In the genomic region with DNA sequence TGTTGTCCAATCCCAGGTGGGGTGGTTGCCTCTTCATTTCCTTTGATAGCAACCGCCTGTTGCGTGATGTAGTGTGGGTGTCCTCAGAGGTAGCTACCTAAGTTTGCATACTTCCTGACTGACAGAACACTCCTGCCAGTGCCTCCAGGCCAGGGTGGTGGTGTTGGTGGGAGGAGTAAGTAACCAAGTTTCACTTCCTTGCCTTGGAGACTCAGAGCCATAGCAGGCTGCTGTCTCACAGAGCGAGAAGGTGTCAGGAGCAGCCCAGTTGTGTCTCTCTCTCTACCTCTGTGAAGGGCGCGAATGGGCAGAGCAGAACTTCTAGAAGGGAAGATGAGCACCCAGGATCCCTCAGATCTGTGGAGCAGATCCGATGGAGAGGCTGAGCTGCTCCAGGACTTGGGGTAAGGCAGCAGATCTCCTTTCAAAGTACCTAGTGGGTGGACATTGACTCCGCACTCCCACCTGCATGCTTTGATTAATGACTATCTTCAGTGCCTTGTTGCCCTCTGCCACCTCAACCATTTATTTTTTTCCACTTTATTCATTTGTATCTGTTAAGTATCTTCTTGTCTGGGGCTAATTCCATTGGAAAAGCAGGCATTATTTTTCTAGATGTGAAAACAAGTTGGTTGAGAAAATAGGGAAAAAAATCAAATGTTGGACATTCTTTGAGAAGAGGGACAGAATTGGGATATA, we compare ENCODE assay signal across 8 cellular contexts. TPM values are rescaled to one million over a fixed set of nuclear protein-coding genes. Genes with fewer than 3 reads are reported as not detected.
DNase-seq lines count a peak whose midpoint lies in the region; ATAC-seq and TF ChIP-seq lines count a peak whose summit lies in the region.

A gene with protein sequence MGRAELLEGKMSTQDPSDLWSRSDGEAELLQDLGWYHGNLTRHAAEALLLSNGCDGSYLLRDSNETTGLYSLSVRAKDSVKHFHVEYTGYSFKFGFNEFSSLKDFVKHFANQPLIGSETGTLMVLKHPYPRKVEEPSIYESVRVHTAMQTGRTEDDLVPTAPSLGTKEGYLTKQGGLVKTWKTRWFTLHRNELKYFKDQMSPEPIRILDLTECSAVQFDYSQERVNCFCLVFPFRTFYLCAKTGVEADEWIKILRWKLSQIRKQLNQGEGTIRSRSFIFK (plus strand): TSS at position 217 of the 699 bp plus-strand sequence. CDS start 87 bp downstream, at position 304.

- H3K4me3 Mint-ChIP-seq in Calu3 (ENCODE audit: low read depth, unreplicated experiment): peak within 1 kb of the TSS; percentile 73
- peak within 1 kb of the TSS; percentile 90 for H3K4me3 Mint-ChIP-seq in activated CD8-positive, alpha-beta T cell treated with anti-CD3 and anti-CD28 coated beads, Interleukin-2, amount 10 ng/mL, durations not matched to agents 7 days and 5 days

- TF ChIP-seq EP300 in gastroesophageal sphincter (IDR thresholded peaks at IDR 0.05): no peak

- intact Hi-C loops in Calu3 (cut with micrococcal nuclease; ENCODE audit: unreplicated experiment): loop anchor here (2.0 to 10.0 kb wide), 3 partner anchors 68 to 248 kb away; partner anchors contain the start of gene DNAJB14

- peak; percentile 73 for DNase-seq in Calu3
- DNase-seq in Karpas-422: peak; percentile 98
- DNase-seq in activated CD8-positive, alpha-beta T cell treated with anti-CD3 and anti-CD28 coated beads, Interleukin-2, amount 10 ng/mL, durations not matched to agents 7 days and 5 days: peak; percentile 92
- DNase-seq in stimulated activated CD4-positive, alpha-beta T cell treated with anti-CD3 and anti-CD28 coated beads, Interleukin-2, amount 100 ng/mL, for 4 hours (ENCODE audit: low read depth): peak; percentile 68
- DNase-seq in NCI-H1105 (lab: John Stamatoyannopoulos, UW): no peak
- no peak for DNase-seq in HAP-1 (ENCODE audit: low spot score in 2 of 2)

- POLR2A ChIA-PET in activated CD8-positive, alpha-beta T cell treated with anti-CD3 and anti-CD28 coated beads, Interleukin-2, amount 10 ng/mL, durations not matched to agents 7 days and 5 days (lab: Charles Lee): interaction anchor here (0.7 to 2.5 kb wide), 16 partner anchors 8 to 728 kb away, joined by 3 to 24 read pairs (median 4); partner anchors contain the start of genes ADH5, DNAJB14, H2AZ1 and LAMTOR3

- H3K27ac ChIP-seq in Karpas-422 (ENCODE audit: low read length) (peak within 1 kb of the TSS; percentile 90), gastroesophageal sphincter (no peak within 1 kb of the TSS)

- peaks cover 3% of the 10 kb centered on the region for H3K9me3 Mint-ChIP-seq in Calu3 (ENCODE audit: low read depth, unreplicated experiment)
- H3K9me3 Mint-ChIP-seq in activated CD8-positive, alpha-beta T cell treated with anti-CD3 and anti-CD28 coated beads, Interleukin-2, amount 10 ng/mL, durations not matched to agents 7 days and 5 days (ENCODE audit: insufficient read depth): no peaks in the 10 kb centered on the region

- TF ChIP-seq POLR2A in gastroesophageal sphincter (IDR thresholded peaks at IDR 0.05): no peak

- H3K4me1 Mint-ChIP-seq in Calu3 (ENCODE audit: low read depth, unreplicated experiment): peaks cover 18% of the 10 kb centered on the region
- peaks cover 65% of the 10 kb centered on the region for H3K4me1 Mint-ChIP-seq in activated CD8-positive, alpha-beta T cell treated with anti-CD3 and anti-CD28 coated beads, Interleukin-2, amount 10 ng/mL, durations not matched to agents 7 days and 5 days (ENCODE audit: low read depth)

- H4K20me1 ChIP-seq in Karpas-422 (ENCODE audit: insufficient read depth, low read depth, low read length): no peaks in the 10 kb centered on the region

- peaks cover 50% of the 10 kb centered on the region for H3K79me2 ChIP-seq in Karpas-422 (ENCODE audit: low read length)

- H3K4me2 ChIP-seq in Karpas-422 (ENCODE audit: low read depth, low read length, poor library complexity, severe bottlenecking): peak within 1 kb of the TSS; percentile 99

- CTCF ChIA-PET in Calu3 (lab: Charles Lee): interaction anchor here (0.7 to 1.5 kb wide), 3 partner anchors 8 to 353 kb away, joined by 3 to 6 read pairs (median 4); no protein-coding TSS in a partner anchor
- CTCF ChIA-PET in activated CD8-positive, alpha-beta T cell treated with anti-CD3 and anti-CD28 coated beads, Interleukin-2, amount 10 ng/mL, durations not matched to agents 7 days and 5 days (lab: Charles Lee): interaction anchor here (1.0 to 2.6 kb wide), 7 partner anchors 9 to 256 kb away, joined by 4 to 23 read pairs (median 5); partner anchors contain the start of genes DNAJB14 and TRMT10A

- WGBS in gastroesophageal sphincter (ENCODE audit: low coverage in 1 of 2), 2 donors: 66 to 76% methylated on average over 3 to 4 of the region's 7 CpGs

- H3K36me3 ChIP-seq in Karpas-422 (ENCODE audit: insufficient read depth, low read length) (no peaks in the 10 kb centered on the region), gastroesophageal sphincter (no peaks in the 10 kb centered on the region), HAP-1 (replicated peaks) (no peaks in the 10 kb centered on the region)

- TF ChIP-seq CTCF in Calu3 (IDR thresholded peaks at IDR 0.05; ENCODE audit: unreplicated experiment) (no peak), gastroesophageal sphincter (IDR thresholded peaks at IDR 0.05) (no peak)

- ATAC-seq in GM21515 (IDR thresholded peaks at IDR 0.05; ENCODE audit: unreplicated experiment) (peak; percentile 95), gastroesophageal sphincter (peak; percentile 59)
- ATAC-seq in activated CD8-positive, alpha-beta T cell treated with anti-CD3 and anti-CD28 coated beads, Interleukin-2, amount 10 ng/mL, durations not matched to agents 7 days and 5 days: peak; percentile 98

- peak within 1 kb of the TSS; percentile 45 for H2AFZ ChIP-seq in Karpas-422 (ENCODE audit: low read length)

- peaks cover 14% of the 10 kb centered on the region for H3K36me3 Mint-ChIP-seq in Calu3 (ENCODE audit: insufficient read depth, unreplicated experiment)
- H3K36me3 Mint-ChIP-seq in activated CD8-positive, alpha-beta T cell treated with anti-CD3 and anti-CD28 coated beads, Interleukin-2, amount 10 ng/mL, durations not matched to agents 7 days and 5 days (ENCODE audit: low read depth): peaks cover 16% of the 10 kb centered on the region

- H3K27ac Mint-ChIP-seq in Calu3 (ENCODE audit: unreplicated experiment): peak within 1 kb of the TSS; percentile 65
- peak within 1 kb of the TSS; percentile 96 for H3K27ac Mint-ChIP-seq in activated CD8-positive, alpha-beta T cell treated with anti-CD3 and anti-CD28 coated beads, Interleukin-2, amount 10 ng/mL, durations not matched to agents 7 days and 5 days

- peak within 1 kb of the TSS; percentile 86 for H3K9ac ChIP-seq in Karpas-422 (ENCODE audit: low read length)

- TSS peak; percentile 68 for BruUV-seq in Calu3 (replicated peaks; lab: Mats Ljungman, UMichigan)

- in situ Hi-C loops in HAP-1 (cut with MboI; ENCODE audit: low sequenced_read_pairs): no loop called here

- H3K4me1 ChIP-seq in Karpas-422 (ENCODE audit: low read length): peaks cover 61% of the 10 kb centered on the region
- peaks cover 0 to 4% (median 3%) of the 10 kb centered on the region in 3 donors for H3K4me1 ChIP-seq in gastroesophageal sphincter
- no peaks in the 10 kb centered on the region for H3K4me1 ChIP-seq in HAP-1

- no peaks in the 10 kb centered on the region for H3K9me2 ChIP-seq in Karpas-422 (replicated peaks; ENCODE audit: insufficient read depth, low read length)

- H3K27me3 ChIP-seq in Karpas-422 (ENCODE audit: low read length) (no peaks in the 10 kb centered on the region), gastroesophageal sphincter (no peaks in the 10 kb centered on the region), HAP-1 (ENCODE audit: low read depth) (no peaks in the 10 kb centered on the region; the same call in 1 of the 2 replicates)

- H3K9me3 ChIP-seq in Karpas-422 (ENCODE audit: low read length) (no peaks in the 10 kb centered on the region), gastroesophageal sphincter (no peaks in the 10 kb centered on the region), HAP-1 (no peaks in the 10 kb centered on the region)

- no peaks in the 10 kb centered on the region for H3K27me3 Mint-ChIP-seq in Calu3 (ENCODE audit: unreplicated experiment)
- H3K27me3 Mint-ChIP-seq in activated CD8-positive, alpha-beta T cell treated with anti-CD3 and anti-CD28 coated beads, Interleukin-2, amount 10 ng/mL, durations not matched to agents 7 days and 5 days (ENCODE audit: low read depth): no peaks in the 10 kb centered on the region

- peak within 1 kb of the TSS; percentile 92 for H3K4me3 ChIP-seq in Karpas-422 (ENCODE audit: low read length)
- H3K4me3 ChIP-seq in gastroesophageal sphincter: peak within 1 kb of the TSS in 1 of 2 donors; percentile 21
- H3K4me3 ChIP-seq in HAP-1: no peak within 1 kb of the TSS

RNA-seq across cellular contexts. Expression of the gene that starts here (rescaled TPM):
- 25.9 and 30.6 TPM in 2 replicates for total RNA-seq in Calu3 (2022)
- total RNA-seq in Karpas-422 (2014; rRNA removed; shearing (Covaris generic); ENCODE audit: low replicate concordance): 49.1 and 102 TPM in 2 replicates
- 10 to 100 TPM; 16.7 to 17.5 TPM for total RNA-seq in activated CD8-positive, alpha-beta T cell treated with anti-CD3 and anti-CD28 coated beads, Interleukin-2, amount 10 ng/mL, durations not matched to agents 7 days and 5 days
- 1 to 10 TPM in 3 of 4 donors, under 1 TPM in 1; 0.73 to 6.3 (median 1.8) TPM for total RNA-seq in gastroesophageal sphincter

Comparison
In these comparisons a context has a peak if more than half of its experiments do, and no peak if none do; other contexts are left out.
1. DNase-seq: peak in Calu3 (single experiment), Karpas-422 (single experiment), activated CD8-positive, alpha-beta T cell treated with anti-CD3 and anti-CD28 coated beads, Interleukin-2, amount 10 ng/mL, durations not matched to agents 7 days and 5 days (single experiment) and stimulated activated CD4-positive, alpha-beta T cell treated with anti-CD3 and anti-CD28 coated beads, Interleukin-2, amount 100 ng/mL, for 4 hours (single experiment); none in NCI-H1105 (single experiment) and HAP-1 (0 of 2).
2. Peak in every context shown above with its lines, with median percentiles within 50 percentile points of each other: ATAC-seq.